23 cellular contexts compared by ENCODE assay signal in genomic region chr9:14258840-14259239, GRCh38. TPM values are rescaled to one million over a fixed set of nuclear protein-coding genes. Genes with fewer than 3 reads are reported as not detected.
A peak's percentile ranks its signal among the peaks of the same experiment; 100 is the strongest.
DNase-seq lines count a peak whose midpoint lies in the region; ATAC-seq, FAIRE-seq and TF ChIP-seq lines count a peak whose summit lies in the region.
"Had no signal": no experiment of that assay in that cellular context is flagged by ENCODE, and none has a peak within 500 bp of the region (broad histone marks: within the 10 kb centered on the region; RNA-seq: fewer than 3 reads in every experiment).

No MANE protein-coding gene starts in this region.

- H3K36me3 Mint-ChIP-seq in type B pancreatic cell: peaks cover 28% of the 10 kb centered on the region
- no peaks in the 10 kb centered on the region for H3K36me3 Mint-ChIP-seq in activated naive CD8-positive, alpha-beta T cell treated with anti-CD3 and anti-CD28 coated beads, Interleukin-2, amount 50 U/mL, for 24 hours (ENCODE audit: low read depth)
- H3K36me3 Mint-ChIP-seq: activated naive CD4-positive, alpha-beta T cell treated with anti-CD3 and anti-CD28 coated beads, Interleukin-2, amount 10 ng/mL, durations not matched to agents 7 days and 5 days had no signal

- peak overlapping the region; percentile 86 for H3K27ac Mint-ChIP-seq in type B pancreatic cell
- H3K27ac Mint-ChIP-seq in activated naive CD8-positive, alpha-beta T cell treated with anti-CD3 and anti-CD28 coated beads, Interleukin-2, amount 50 U/mL, for 24 hours: no peak overlapping the region
- H3K27ac Mint-ChIP-seq: activated naive CD4-positive, alpha-beta T cell treated with anti-CD3 and anti-CD28 coated beads, Interleukin-2, amount 10 ng/mL, durations not matched to agents 7 days and 5 days had no signal

- peaks cover 48% of the 10 kb centered on the region for H3K4me1 ChIP-seq in keratinocyte (ENCODE audit: control insufficient read depth, extremely low read depth, insufficient read depth, low read length)

- H3K27me3 ChIP-seq in keratinocyte (ENCODE audit: control insufficient read depth, extremely low read depth, insufficient read depth, low read length): no peaks in the 10 kb centered on the region
- H3K27me3 ChIP-seq: MG63, thyroid gland had no signal

- FAIRE-seq in keratinocyte (lab: Jason Lieb, UNC): peak; percentile 70

- peaks cover 60% of the 10 kb centered on the region for H3K4me1 Mint-ChIP-seq in type B pancreatic cell (ENCODE audit: unreplicated experiment)
- no peaks in the 10 kb centered on the region for H3K4me1 Mint-ChIP-seq in activated naive CD8-positive, alpha-beta T cell treated with anti-CD3 and anti-CD28 coated beads, Interleukin-2, amount 50 U/mL, for 24 hours
- H3K4me1 Mint-ChIP-seq: activated naive CD4-positive, alpha-beta T cell treated with anti-CD3 and anti-CD28 coated beads, Interleukin-2, amount 10 ng/mL, durations not matched to agents 7 days and 5 days had no signal

- peaks cover 4% of the 10 kb centered on the region for H3K9me1 ChIP-seq in keratinocyte (ENCODE audit: control insufficient read depth, extremely low read depth, insufficient read depth, low read length)

- H3K4me2 ChIP-seq in keratinocyte (ENCODE audit: control insufficient read depth, extremely low read depth, insufficient read depth, low read depth, low read length): peak overlapping the region; percentile 55

- H3K27ac ChIP-seq in keratinocyte (ENCODE audit: control insufficient read depth, insufficient read depth, low read length): peak overlapping the region; percentile 28
- H3K27ac ChIP-seq: 22Rv1, thyroid gland had no signal

- H3K9me3 ChIP-seq in keratinocyte (ENCODE audit: control insufficient read depth, low read depth, low read length): no peaks in the 10 kb centered on the region
- H3K9me3 ChIP-seq: MG63, mucosa of descending colon, thyroid gland had no signal

- peaks cover 32% of the 10 kb centered on the region for H3K79me2 ChIP-seq in keratinocyte (ENCODE audit: control insufficient read depth, insufficient read depth, low read length)

- peak overlapping the region; percentile 18 for H3K4me3 Mint-ChIP-seq in type B pancreatic cell
- H3K4me3 Mint-ChIP-seq in activated naive CD8-positive, alpha-beta T cell treated with anti-CD3 and anti-CD28 coated beads, Interleukin-2, amount 50 U/mL, for 24 hours: no peak overlapping the region
- H3K4me3 Mint-ChIP-seq: activated naive CD4-positive, alpha-beta T cell treated with anti-CD3 and anti-CD28 coated beads, Interleukin-2, amount 10 ng/mL, durations not matched to agents 7 days and 5 days had no signal

- peaks cover 9% of the 10 kb centered on the region for H4K20me1 ChIP-seq in keratinocyte (ENCODE audit: control insufficient read depth, extremely low read depth, insufficient read depth, low read length)

- ATAC-seq in activated naive CD8-positive, alpha-beta T cell treated with anti-CD3 and anti-CD28 coated beads, Interleukin-2, amount 50 U/mL, for 24 hours: no peak
- ATAC-seq: HCT116, mucosa of descending colon had no signal

- DNase-seq in NCI-H526 (lab: John Stamatoyannopoulos, UW) (peak; percentile 14 to 16), NCI-H526 treated with DMSO at 0.1 percent for 48 hours (lab: John Stamatoyannopoulos, UW) (no peak), cardiac fibroblast (ENCODE audit: low read depth in 2 of 2) (peak; percentile 59 to 81), keratinocyte (ENCODE audit: low read depth, low spot score) (no peak), type B pancreatic cell (ENCODE audit: extremely low spot score, unreplicated experiment) (no peak), germinal center (ENCODE audit: low spot score) (no peak), GM19238 (ENCODE audit: insufficient read length, low spot score) (no peak)
- no peak for DNase-seq in activated naive CD8-positive, alpha-beta T cell treated with anti-CD3 and anti-CD28 coated beads, Interleukin-2, amount 50 U/mL, for 24 hours
- DNase-seq: activated CD4-positive, alpha-beta T cell treated with anti-CD3 and anti-CD28 coated beads, Interleukin-2, amount 50 U/mL, for 4 hours; activated naive CD4-positive, alpha-beta T cell treated with anti-CD3 and anti-CD28 coated beads, Interleukin-2, amount 10 ng/mL, durations not matched to agents 7 days and 5 days; activated T-cell treated with anti-CD3 and anti-CD28 coated beads, Interleukin-2, amount 50 U/mL, for 1 hour; C1 segment of cervical spinal cord; caudate nucleus; MG63; mucosa of descending colon; NCI-H1930; NCI-H524 treated with DMSO at 0.1 percent for 48 hours; OCI-M1; stimulated activated CD4-positive, alpha-beta T cell treated with anti-CD3 and anti-CD28 coated beads, Interleukin-4, amount 100 ng/mL, for 4 hours; thyroid gland had no signal

- dilution Hi-C loops in keratinocyte (cut with MboI; ENCODE audit: extremely low pct_ligation_motif_present, low sequenced_read_pairs): no loop called here

- H2AFZ ChIP-seq in keratinocyte (ENCODE audit: control insufficient read depth, low read length): no peak overlapping the region

- H3K27me3 Mint-ChIP-seq in type B pancreatic cell: no peaks in the 10 kb centered on the region
- no peaks in the 10 kb centered on the region for H3K27me3 Mint-ChIP-seq in activated naive CD8-positive, alpha-beta T cell treated with anti-CD3 and anti-CD28 coated beads, Interleukin-2, amount 50 U/mL, for 24 hours
- H3K27me3 Mint-ChIP-seq: activated naive CD4-positive, alpha-beta T cell treated with anti-CD3 and anti-CD28 coated beads, Interleukin-2, amount 10 ng/mL, durations not matched to agents 7 days and 5 days had no signal

- peaks cover 0 to 2% of the 10 kb centered on the region in 2 experiments for H3K36me3 ChIP-seq in keratinocyte (ENCODE audit: control insufficient read depth in 2 of 2, extremely low read depth in 1 of 2, insufficient read depth in 2 of 2, low read length in 2 of 2)
- H3K36me3 ChIP-seq: thyroid gland had no signal

- no peak overlapping the region for H3K4me3 ChIP-seq in cardiac fibroblast (replicated peaks in 1 of 2; ENCODE audit: low read depth in 2 of 2, low read length in 2 of 2)
- no peak overlapping the region for H3K4me3 ChIP-seq in keratinocyte (ENCODE audit: control insufficient read depth in 2 of 3, extremely low read depth in 1 of 3, insufficient read depth in 2 of 3, low read depth in 1 of 3, low read length in 3 of 3)
- H3K4me3 ChIP-seq: MG63, mucosa of descending colon, skin epidermis, thyroid gland had no signal

- H3K9ac ChIP-seq in keratinocyte (ENCODE audit: control insufficient read depth, extremely low read depth, insufficient read depth, low read length): no peak overlapping the region

- H3K9me3 Mint-ChIP-seq in type B pancreatic cell: no peaks in the 10 kb centered on the region
- no peaks in the 10 kb centered on the region for H3K9me3 Mint-ChIP-seq in activated naive CD8-positive, alpha-beta T cell treated with anti-CD3 and anti-CD28 coated beads, Interleukin-2, amount 50 U/mL, for 24 hours
- H3K9me3 Mint-ChIP-seq: activated naive CD4-positive, alpha-beta T cell treated with anti-CD3 and anti-CD28 coated beads, Interleukin-2, amount 10 ng/mL, durations not matched to agents 7 days and 5 days had no signal

- TF ChIP-seq CTCF in cardiac fibroblast (IDR thresholded peaks at IDR 0.05; ENCODE audit: low read depth, low read length) (no peak), keratinocyte (optimal IDR thresholded peaks at IDR 0.05 in 1 of 3, IDR thresholded peaks at IDR 0.05 in 1 of 3, conservative IDR thresholded peaks at IDR 0.05 in 1 of 3; ENCODE audit: extremely low read depth in 1 of 3, insufficient read depth in 2 of 3, low read length in 3 of 3) (no peak), type B pancreatic cell (conservative IDR thresholded peaks at IDR 0.05) (no peak)

RNA-seq across cellular contexts. Expression of gene NFIB, which starts 55.1 kb away (rescaled TPM):
- 3.6 to 23.1 TPM (median 8.9 TPM) in 3 replicates for polyA plus RNA-seq in keratinocyte
- polyA plus RNA-seq in keratinocyte (2011; ENCODE audit: low read depth): 12.3 TPM
- polyA plus RNA-seq in keratinocyte (2011; cell fraction: cytosol; rRNA removed): 7.3 and 10.7 TPM in 2 replicates
- 25.9 and 27.8 TPM in 2 replicates for polyA plus RNA-seq in keratinocyte (2011; cell fraction: nucleus; rRNA removed)
- 9.5 and 16.1 TPM in 2 replicates for polyA plus RNA-seq in keratinocyte (2012; ENCODE audit: low replicate concordance)
- polyA minus RNA-seq in keratinocyte: 18.4 to 56.7 TPM (median 39.1 TPM) in 3 replicates
- 9.4 TPM for polyA minus RNA-seq in keratinocyte (2011; cell fraction: cytosol; rRNA and poly(A)+ RNA removed)
- polyA minus RNA-seq in keratinocyte (2011; cell fraction: nucleus; rRNA and poly(A)+ RNA removed): 19.2 and 58.1 TPM in 2 replicates
- total RNA-seq in type B pancreatic cell (ENCODE audit: low replicate concordance): 62.9 and 76.4 TPM in 2 replicates

Comparison
In these comparisons a context has a peak if more than half of its experiments do, and no peak if none do; other contexts are left out.
1. DNase-seq: peak in NCI-H526 (2 of 2) and cardiac fibroblast (2 of 2); none in NCI-H526 treated with DMSO at 0.1 percent for 48 hours (single experiment), keratinocyte (single experiment), type B pancreatic cell (single experiment), activated naive CD8-positive, alpha-beta T cell treated with anti-CD3 and anti-CD28 coated beads, Interleukin-2, amount 50 U/mL, for 24 hours (single experiment), germinal center (single experiment) and GM19238 (single experiment).